19 cellular contexts compared by ENCODE assay signal in genomic region chr2:184734338-184734737, GRCh38.
DNase-seq lines count a peak whose midpoint lies in the region; ATAC-seq, FAIRE-seq and TF ChIP-seq lines count a peak whose summit lies in the region.
"Had no signal": no experiment of that assay in that cellular context is flagged by ENCODE, and none has a peak within 500 bp of the region (broad histone marks: within the 10 kb centered on the region; RNA-seq: fewer than 3 reads in every experiment).

No MANE protein-coding gene starts in this region.

- H3K4me3 ChIP-seq in DOHH2 (ENCODE audit: low read length) (no peak overlapping the region), PC-3 (ENCODE audit: low read length) (no peak overlapping the region)
- H3K4me3 ChIP-seq: HAP-1, K562 had no signal

- H3F3A ChIP-seq in DOHH2 (ENCODE audit: control insufficient read depth, insufficient read depth) (peaks cover 9% of the 10 kb centered on the region), PC-3 (ENCODE audit: low read length, unreplicated experiment) (no peaks in the 10 kb centered on the region)

- FAIRE-seq in colon (lab: Jason Lieb, UNC): peak; percentile 21
- FAIRE-seq: D721Med, GM18507, H1, K562 had no signal

- H3K27me3 ChIP-seq in DOHH2 (ENCODE audit: control insufficient read depth, low read length) (no peaks in the 10 kb centered on the region), PC-3 (ENCODE audit: low read length) (no peaks in the 10 kb centered on the region)
- H3K27me3 ChIP-seq: BE2C had no signal

- H4K20me1 ChIP-seq in DOHH2 (ENCODE audit: control insufficient read depth, insufficient read depth, low read depth, low read length) (no peaks in the 10 kb centered on the region), PC-3 (ENCODE audit: low read length) (no peaks in the 10 kb centered on the region)

- CTCF ChIA-PET in PC-3 (lab: Charles Lee): no interaction called here

- POLR2A ChIA-PET in PC-3 (lab: Charles Lee; ENCODE audit: unreplicated experiment): no interaction called here

- H3K4me2 ChIP-seq in DOHH2 (ENCODE audit: low read length) (peak overlapping the region; percentile 48), PC-3 (ENCODE audit: low read length) (no peak overlapping the region)

- H3K79me2 ChIP-seq in DOHH2 (ENCODE audit: control insufficient read depth, low read length): no peaks in the 10 kb centered on the region
- H3K79me2 ChIP-seq in PC-3 (ENCODE audit: low read length): no peaks in the 10 kb centered on the region

- BruUV-seq in PC-3 (replicated peaks; lab: Mats Ljungman, UMichigan): no TSS peak

- H3K4me1 ChIP-seq in DOHH2 (ENCODE audit: control insufficient read depth, low read length) (peaks cover 68% of the 10 kb centered on the region), PC-3 (ENCODE audit: insufficient read depth, low read length) (no peaks in the 10 kb centered on the region)
- H3K4me1 ChIP-seq: BE2C, HAP-1 had no signal

- H3K36me3 ChIP-seq in DOHH2 (ENCODE audit: control insufficient read depth, low read length) (peaks cover 15% of the 10 kb centered on the region), PC-3 (ENCODE audit: low read depth, low read length) (no peaks in the 10 kb centered on the region)
- H3K36me3 ChIP-seq: BE2C, HAP-1 had no signal

- H3K9me2 ChIP-seq in DOHH2 (replicated peaks; ENCODE audit: control insufficient read depth, low read length) (no peaks in the 10 kb centered on the region), PC-3 (replicated peaks; ENCODE audit: low read length) (no peaks in the 10 kb centered on the region)

- DNase-seq in PC-3 (no peak), fibroblast of peridontal ligament (ENCODE audit: extremely low read depth) (peak; percentile 81), DMS53 treated with DMSO at 0.1 percent for 48 hours (lab: John Stamatoyannopoulos, UW; ENCODE audit: unreplicated experiment) (no peak), iPS-NIHi11 (ENCODE audit: low spot score) (no peak)
- DNase-seq: BE2C; CD8-positive, alpha-beta T cell; COR-L47; DMS153; HFFc6 had no signal

- H3K9ac ChIP-seq in PC-3 (ENCODE audit: low read length): no peak overlapping the region

- intact Hi-C loops in PC-3 (cut with micrococcal nuclease): no loop called here

- H3K27ac ChIP-seq in DOHH2 (ENCODE audit: low read depth, low read length) (peak overlapping the region; percentile 54), PC-3 (ENCODE audit: low read length) (no peak overlapping the region)
- H3K27ac ChIP-seq: HL-60 had no signal

- H3K9me3 ChIP-seq in DOHH2 (ENCODE audit: control insufficient read depth, insufficient read depth, low read length): peaks cover 4% of the 10 kb centered on the region; the same call in 1 of the 2 replicates
- no peaks in the 10 kb centered on the region for H3K9me3 ChIP-seq in PC-3 (ENCODE audit: low read length)
- H3K9me3 ChIP-seq: BE2C, HAP-1 had no signal

- H2AFZ ChIP-seq in PC-3 (ENCODE audit: low read length): no peak overlapping the region

- ATAC-seq in PC-3: peak; percentile 66; the same call in 1 of the 2 replicates
- ATAC-seq in HG02840 (IDR thresholded peaks at IDR 0.05; ENCODE audit: low FRiP score, unreplicated experiment): no peak
- no peak for ATAC-seq in GM18858 (IDR thresholded peaks at IDR 0.05; ENCODE audit: unreplicated experiment)
- ATAC-seq: CD8-positive, alpha-beta T cell; K562 had no signal

- no peak for TF ChIP-seq CTCF in DOHH2 (IDR thresholded peaks at IDR 0.05; ENCODE audit: low read depth, low read length, poor library complexity, severe bottlenecking)
- no peak for TF ChIP-seq CTCF in PC-3 (conservative IDR thresholded peaks at IDR 0.05; ENCODE audit: low read depth, low read length)
